Comparison of ENCODE assay signal across 20 cellular contexts in genomic region chr4:53522334-53522733, GRCh38.
"Had no signal": no experiment of that assay in that cellular context is flagged by ENCODE, and none has a peak within 500 bp of the region (broad histone marks: within the 10 kb centered on the region; RNA-seq: fewer than 3 reads in every experiment).

No MANE protein-coding gene starts in this region.

- H3K27ac Mint-ChIP-seq: dendritic cell treated with granulocyte-macrophage colony-stimulating factor and Interleukin-4, amounts not matched to agents 40 ng/mL and 50 ng/mL, for 4 days; naive thymus-derived CD8-positive, alpha-beta T cell; stimulated activated memory B cell treated with anti-CD40 and anti-IgM and Interleukin-4, amounts not matched to agents 10 μg/mL and 1 μg/mL and 100 μg/mL, for 72 hours; stimulated activated naive CD8-positive, alpha-beta T cell treated with anti-CD3 and anti-CD28 coated beads, Interleukin-15, Interleukin-2, amounts not matched to agents 100 ng/mL and 50 ng/mL, for 24 hours had no signal

- H3K27me3 Mint-ChIP-seq: dendritic cell treated with granulocyte-macrophage colony-stimulating factor and Interleukin-4, amounts not matched to agents 40 ng/mL and 50 ng/mL, for 4 days had no signal

- H3K36me3 Mint-ChIP-seq: naive thymus-derived CD8-positive, alpha-beta T cell; stimulated activated memory B cell treated with anti-CD40 and anti-IgM and Interleukin-4, amounts not matched to agents 10 μg/mL and 1 μg/mL and 100 μg/mL, for 72 hours had no signal

- H3K9me3 ChIP-seq: esophagus muscularis mucosa, gastrocnemius medialis, heart right ventricle, neutrophil, spleen, tibial artery, upper lobe of right lung, vagina had no signal

- H3K4me3 Mint-ChIP-seq: dendritic cell treated with granulocyte-macrophage colony-stimulating factor and Interleukin-4, amounts not matched to agents 40 ng/mL and 50 ng/mL, for 4 days; naive thymus-derived CD8-positive, alpha-beta T cell; stimulated activated memory B cell treated with anti-CD40 and anti-IgM and Interleukin-4, amounts not matched to agents 10 μg/mL and 1 μg/mL and 100 μg/mL, for 72 hours; stimulated activated naive CD8-positive, alpha-beta T cell treated with anti-CD3 and anti-CD28 coated beads, Interleukin-15, Interleukin-2, amounts not matched to agents 100 ng/mL and 50 ng/mL, for 24 hours had no signal

- H3K9me3 Mint-ChIP-seq: dendritic cell treated with granulocyte-macrophage colony-stimulating factor and Interleukin-4, amounts not matched to agents 40 ng/mL and 50 ng/mL, for 4 days; stimulated activated memory B cell treated with anti-CD40 and anti-IgM and Interleukin-4, amounts not matched to agents 10 μg/mL and 1 μg/mL and 100 μg/mL, for 72 hours; stimulated activated naive CD8-positive, alpha-beta T cell treated with anti-CD3 and anti-CD28 coated beads, Interleukin-15, Interleukin-2, amounts not matched to agents 100 ng/mL and 50 ng/mL, for 24 hours had no signal

- ATAC-seq: gastrocnemius medialis; heart right ventricle; naive thymus-derived CD8-positive, alpha-beta T cell; sciatic nerve; stimulated activated memory B cell treated with anti-CD40 and anti-IgM and Interleukin-4, amounts not matched to agents 10 μg/mL and 1 μg/mL and 100 μg/mL, for 72 hours; upper lobe of right lung had no signal

- FAIRE-seq: islet of Langerhans had no signal

- DNase-seq: gastrocnemius medialis; heart right ventricle; hypothalamus; kidney glomerular epithelial cell; mammary epithelial cell; naive thymus-derived CD8-positive, alpha-beta T cell; spleen; stimulated activated CD4-positive, alpha-beta T cell treated with anti-CD3 and anti-CD28 coated beads, Interleukin-15, amount 100 ng/mL, for 24 hours; stimulated activated CD4-positive, alpha-beta T cell treated with anti-CD3 and anti-CD28 coated beads, Interleukin-1b, Interleukin-23, amount 100 ng/mL, for 48 hours; stimulated activated CD4-positive, alpha-beta T cell treated with anti-CD3 and anti-CD28 coated beads, Interleukin-4, amount 100 ng/mL, for 24 hours; tibial artery; upper lobe of right lung had no signal

- H3K4me1 Mint-ChIP-seq: naive thymus-derived CD8-positive, alpha-beta T cell; stimulated activated memory B cell treated with anti-CD40 and anti-IgM and Interleukin-4, amounts not matched to agents 10 μg/mL and 1 μg/mL and 100 μg/mL, for 72 hours had no signal

- H3K27me3 ChIP-seq: esophagus muscularis mucosa, gastrocnemius medialis, heart right ventricle, neutrophil, spleen, tibial artery, upper lobe of right lung, vagina had no signal

- H3K4me1 ChIP-seq: esophagus muscularis mucosa, gastrocnemius medialis, spleen, tibial artery, upper lobe of right lung, vagina had no signal

- H3K27ac ChIP-seq: esophagus muscularis mucosa, gastrocnemius medialis, heart right ventricle, neutrophil, spleen, tibial artery, upper lobe of right lung, vagina had no signal

- H3K36me3 ChIP-seq: esophagus muscularis mucosa, gastrocnemius medialis, heart right ventricle, neutrophil, spleen, tibial artery, upper lobe of right lung, vagina had no signal

- H3K4me3 ChIP-seq: esophagus muscularis mucosa, gastrocnemius medialis, heart right ventricle, spleen, tibial artery, upper lobe of right lung, vagina had no signal
